8 cellular contexts compared by ENCODE assay signal in genomic region chr7:65699026-65699714, GRCh38.
DNase-seq lines count a peak whose midpoint lies in the region; ATAC-seq, FAIRE-seq and TF ChIP-seq lines count a peak whose summit lies in the region.
"Not testable (repeated sequence)": the region's sequence is repeated elsewhere in the genome, so short reads cannot be mapped to it uniquely, and the experiment has no call there.

No MANE protein-coding gene starts in this region.

- not testable (repeated sequence) for H3K4me3 ChIP-seq in bronchial epithelial cell (ENCODE audit: low read depth, low read length); fibroblast of mammary gland (ENCODE audit: control insufficient read depth, low read depth, low read length); mucosa of descending colon

- H3K4me1 ChIP-seq in mucosa of descending colon (ENCODE audit: low read depth), result not testable (repeated sequence)

- DNase-seq in H54 (ENCODE audit: insufficient read length, low spot score); left lobe of liver (ENCODE audit: low spot score); mucosa of descending colon: not testable (repeated sequence)
- peak; percentile 7 for DNase-seq in NCI-H345 (lab: John Stamatoyannopoulos, UW)
- DNase-seq in bronchial epithelial cell (ENCODE audit: low read depth), result peak; percentile 4
- peak; percentile 7 for DNase-seq in fibroblast of mammary gland (ENCODE audit: low read depth)

- H3K36me3 ChIP-seq in bronchial epithelial cell (ENCODE audit: control insufficient read depth, insufficient read depth, low read length); mucosa of descending colon (ENCODE audit: low read depth): not testable (repeated sequence)

- not testable (repeated sequence) for TF ChIP-seq POLR2A in H54 (IDR thresholded peaks at IDR 0.05; ENCODE audit: low read depth, low read length)

- H3K27ac ChIP-seq in 22Rv1, result peak overlapping the region; percentile 61

- not testable (repeated sequence) for H3K9me3 ChIP-seq in mucosa of descending colon

- not testable (repeated sequence) for TF ChIP-seq CTCF in 22Rv1 (IDR thresholded peaks at IDR 0.05); bronchial epithelial cell (IDR thresholded peaks at IDR 0.05; ENCODE audit: insufficient read depth, low read length, severe bottlenecking); fibroblast of mammary gland (conservative IDR thresholded peaks at IDR 0.05; ENCODE audit: control insufficient read depth, insufficient read depth, low read depth, low read length); mucosa of descending colon (IDR thresholded peaks at IDR 0.05)

- intact Hi-C loops in mucosa of descending colon (cut with DNase I, micrococcal nuclease), result not testable (repeated sequence)

- peak; percentile 11 for FAIRE-seq in H54 (lab: Jason Lieb, UNC)
- FAIRE-seq in bronchial epithelial cell (lab: Jason Lieb, UNC), result not testable (repeated sequence)

- ATAC-seq in SK-N-SH treated with all-trans-retinoic acid at 6 μM for 48 hours (peak; percentile 63), left lobe of liver (peak; percentile 80), mucosa of descending colon (peak; percentile 80)

- not testable (repeated sequence) for H3K27me3 ChIP-seq in bronchial epithelial cell (ENCODE audit: control insufficient read depth, insufficient read depth, low read length)
